In genomic region chr3:132660056-132660744, GRCh38 we compare ENCODE assay signal across 1 cellular context.
TF ChIP-seq lines count a peak whose summit lies in the region.

Gene UBA5 (plus strand): TSS chr3:132660329. CDS start chr3:132660538, 209 bp downstream.

TF ChIP-seq in HepG2, 621 proteins besides CTCF, POLR2A, EP300 and RAD21 (continued from another document):
- TF ChIP-seq ATF6 (CRISPR knock-in tag; conservative IDR thresholded peaks at IDR 0.05) (0 out of 2 replicates have a peak, but pooled peaks have one; percentile 27), YEATS2 (CRISPR knock-in tag; IDR thresholded peaks at IDR 0.05; ENCODE audit: borderline replicate concordance) (no peak), BATF2 (CRISPR knock-in tag; IDR thresholded peaks at IDR 0.05) (no peak), TBX2 (CRISPR knock-in tag; IDR thresholded peaks at IDR 0.05; ENCODE audit: borderline replicate concordance) (peak; percentile 52; the same call in 1 of the 2 replicates)
